Comparison of ENCODE assay signal across 15 cellular contexts in the genomic region with DNA sequence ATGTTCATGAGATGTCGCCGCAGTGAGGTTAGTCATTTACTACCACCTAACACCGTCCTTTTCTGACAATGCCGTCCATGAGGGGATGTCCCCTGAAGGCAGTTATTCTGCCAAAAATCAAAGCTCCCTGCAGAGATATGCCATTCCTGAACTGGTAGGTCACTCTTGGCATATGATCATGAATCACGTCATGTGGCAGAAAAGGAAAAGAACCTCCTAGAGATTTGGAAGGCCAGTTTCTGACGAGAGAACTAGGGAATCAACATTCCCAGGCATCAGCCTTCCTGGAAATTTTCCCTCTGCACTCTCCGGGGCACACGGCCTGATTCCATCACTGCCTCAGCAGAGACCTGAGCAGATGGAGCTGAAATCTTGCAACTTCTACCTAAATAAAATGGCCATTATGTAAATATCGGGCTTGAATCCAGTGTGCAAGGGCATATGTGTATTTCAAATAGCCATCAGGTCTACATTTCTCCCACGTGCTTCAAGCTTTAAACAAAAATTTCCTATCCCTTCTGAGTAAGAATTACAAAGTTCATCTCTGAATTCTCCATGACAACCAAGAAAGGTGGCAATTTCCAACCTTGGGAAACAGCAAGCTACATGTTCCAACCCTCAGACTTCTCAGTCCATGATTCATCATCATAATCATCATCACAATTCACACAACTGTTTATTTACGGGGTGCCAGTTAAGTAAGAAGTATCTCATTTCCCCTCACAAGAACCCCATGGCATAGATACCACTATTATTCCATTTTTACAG. TPM values are rescaled to one million over a fixed set of nuclear protein-coding genes. Genes with fewer than 3 reads are reported as not detected.
A peak's percentile ranks its signal among the peaks of the same experiment; 100 is the strongest.
DNase-seq lines count a peak whose midpoint lies in the region; ATAC-seq, FAIRE-seq and TF ChIP-seq lines count a peak whose summit lies in the region.
"Had no signal": no experiment of that assay in that cellular context is flagged by ENCODE, and none has a peak within 500 bp of the region (broad histone marks: within the 10 kb centered on the region; RNA-seq: fewer than 3 reads in every experiment).

No MANE protein-coding gene starts in this region.

- H3K4me3 ChIP-seq in epithelial cell of proximal tubule (ENCODE audit: low read depth, low read length) (no peak overlapping the region), pancreas (no peak overlapping the region)
- H3K4me3 ChIP-seq: smooth muscle cell had no signal

- intact Hi-C loops in pancreas (cut with DNase I): no loop called here

- 51% methylated on average over 11 of the region's 11 CpGs for WGBS in pancreas, 2 donors

- POLR2A ChIA-PET in WTC11 (lab: Charles Lee): no interaction called here

- DNase-seq in Daoy (ENCODE audit: low read depth) (peak; percentile 94), NCI-H446 (lab: John Stamatoyannopoulos, UW) (peak; percentile 41 to 71), epithelial cell of proximal tubule (ENCODE audit: low read depth) (peak; percentile 32), pancreas (peak in 2 of 6 donors; percentile 9 to 21), WTC11 (ENCODE audit: low spot score) (no peak), NCI-H2029 treated with DMSO at 0.1 percent for 48 hours (lab: John Stamatoyannopoulos, UW) (no peak)
- DNase-seq in T-helper 2 cell treated with Interferon-gamma antibody and Interleukin-4, amounts not matched to agents 5 μg/mL and 100 μg/mL, for 36 hours (ENCODE audit: low spot score): no peak
- DNase-seq: COR-L47; naive thymus-derived CD8-positive, alpha-beta T cell had no signal

- H3K27me3 Mint-ChIP-seq in WTC11 (ENCODE audit: low read depth): no peaks in the 10 kb centered on the region
- no peaks in the 10 kb centered on the region for H3K27me3 Mint-ChIP-seq in T-helper 2 cell treated with Interferon-gamma antibody and Interleukin-4, amounts not matched to agents 5 μg/mL and 100 μg/mL, for 36 hours (ENCODE audit: low read depth)

- CTCF ChIA-PET in WTC11 (lab: Charles Lee): no interaction called here

- TF ChIP-seq CTCF in epithelial cell of proximal tubule (conservative IDR thresholded peaks at IDR 0.05; ENCODE audit: low read depth, low read length) (no peak), pancreas (IDR thresholded peaks at IDR 0.05) (no peak), WTC11 (IDR thresholded peaks at IDR 0.05) (no peak)

- no peak for FAIRE-seq in pancreas (lab: Jason Lieb, UNC)
- FAIRE-seq: islet of Langerhans had no signal

- no peaks in the 10 kb centered on the region for H3K4me1 Mint-ChIP-seq in WTC11
- no peaks in the 10 kb centered on the region for H3K4me1 Mint-ChIP-seq in T-helper 2 cell treated with Interferon-gamma antibody and Interleukin-4, amounts not matched to agents 5 μg/mL and 100 μg/mL, for 36 hours (ENCODE audit: low read depth)
- H3K4me1 Mint-ChIP-seq: naive thymus-derived CD8-positive, alpha-beta T cell had no signal

- no peaks in the 10 kb centered on the region for H3K4me1 ChIP-seq in pancreas

- ATAC-seq in pancreas: peak; percentile 53 to 84 (median 74)
- no peak for ATAC-seq in WTC11
- no peak for ATAC-seq in GM19467 (IDR thresholded peaks at IDR 0.05; ENCODE audit: unreplicated experiment)
- ATAC-seq: naive thymus-derived CD8-positive, alpha-beta T cell had no signal

- H3K9me3 Mint-ChIP-seq in WTC11: no peaks in the 10 kb centered on the region
- H3K9me3 Mint-ChIP-seq in T-helper 2 cell treated with Interferon-gamma antibody and Interleukin-4, amounts not matched to agents 5 μg/mL and 100 μg/mL, for 36 hours: no peaks in the 10 kb centered on the region
- H3K9me3 Mint-ChIP-seq: naive thymus-derived CD8-positive, alpha-beta T cell had no signal

- H3K36me3 Mint-ChIP-seq in WTC11: no peaks in the 10 kb centered on the region
- H3K36me3 Mint-ChIP-seq in T-helper 2 cell treated with Interferon-gamma antibody and Interleukin-4, amounts not matched to agents 5 μg/mL and 100 μg/mL, for 36 hours (ENCODE audit: low read depth): no peaks in the 10 kb centered on the region
- H3K36me3 Mint-ChIP-seq: naive thymus-derived CD8-positive, alpha-beta T cell had no signal

- H3K27me3 ChIP-seq in pancreas: no peaks in the 10 kb centered on the region

- H3K9me3 ChIP-seq in pancreas: no peaks in the 10 kb centered on the region

- H3K36me3 ChIP-seq in pancreas: no peaks in the 10 kb centered on the region

- H3K4me3 Mint-ChIP-seq in WTC11: no peak overlapping the region
- H3K4me3 Mint-ChIP-seq in T-helper 2 cell treated with Interferon-gamma antibody and Interleukin-4, amounts not matched to agents 5 μg/mL and 100 μg/mL, for 36 hours: no peak overlapping the region
- H3K4me3 Mint-ChIP-seq: naive thymus-derived CD8-positive, alpha-beta T cell had no signal

- H3K27ac ChIP-seq in pancreas: peak overlapping the region in 1 of 4 donors; percentile 18
- H3K27ac ChIP-seq: epithelial cell of prostate, HL-60 had no signal

- no peak overlapping the region for H3K27ac Mint-ChIP-seq in WTC11
- H3K27ac Mint-ChIP-seq in T-helper 2 cell treated with Interferon-gamma antibody and Interleukin-4, amounts not matched to agents 5 μg/mL and 100 μg/mL, for 36 hours: no peak overlapping the region
- H3K27ac Mint-ChIP-seq: naive thymus-derived CD8-positive, alpha-beta T cell had no signal

TF ChIP-seq in WTC11, 78 proteins besides CTCF, POLR2A, EP300 and RAD21:
- TF ChIP-seq ZNF219 (CRISPR knock-in tag; IDR thresholded peaks at IDR 0.05; ENCODE audit: borderline replicate concordance): no peak
- TF ChIP-seq, protein P1, sequence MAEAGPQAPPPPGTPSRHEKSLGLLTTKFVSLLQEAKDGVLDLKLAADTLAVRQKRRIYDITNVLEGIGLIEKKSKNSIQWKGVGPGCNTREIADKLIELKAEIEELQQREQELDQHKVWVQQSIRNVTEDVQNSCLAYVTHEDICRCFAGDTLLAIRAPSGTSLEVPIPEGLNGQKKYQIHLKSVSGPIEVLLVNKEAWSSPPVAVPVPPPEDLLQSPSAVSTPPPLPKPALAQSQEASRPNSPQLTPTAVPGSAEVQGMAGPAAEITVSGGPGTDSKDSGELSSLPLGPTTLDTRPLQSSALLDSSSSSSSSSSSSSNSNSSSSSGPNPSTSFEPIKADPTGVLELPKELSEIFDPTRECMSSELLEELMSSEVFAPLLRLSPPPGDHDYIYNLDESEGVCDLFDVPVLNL (CRISPR knock-in tag; IDR thresholded peaks at IDR 0.05; ENCODE audit: borderline replicate concordance, low read depth): no peak
- no peak for TF ChIP-seq SMAD4 (CRISPR knock-in tag; IDR thresholded peaks at IDR 0.05)

RNA-seq across cellular contexts. Expression of a gene that starts 46.5 kb away (rescaled TPM):
- 14.0 and 27.8 TPM in 2 replicates for total RNA-seq in Daoy (2014; rRNA removed; shearing (Covaris generic))
- 0.06 and 0.07 TPM in 2 replicates for total RNA-seq in epithelial cell of proximal tubule
- 1 to 10 TPM in 3 of 6 donors, under 1 TPM in 3; 0.22 to 1.9 (median 1.2) TPM for total RNA-seq in pancreas
- 1 to 10 TPM; 1.2 to 6.8 TPM for polyA plus RNA-seq in pancreas
- 8.9 to 10.0 TPM (median 9.0 TPM) in 3 replicates for total RNA-seq in WTC11 (2021)
- total RNA-seq: naive thymus-derived CD8-positive, alpha-beta T cell; NCI-H460 had no signal

Comparison
In these comparisons a context has a peak if more than half of its experiments do, and no peak if none do; other contexts are left out.
1. DNase-seq: peak in Daoy (single experiment), NCI-H446 (2 of 2) and epithelial cell of proximal tubule (single experiment); none in WTC11 (single experiment), T-helper 2 cell treated with Interferon-gamma antibody and Interleukin-4, amounts not matched to agents 5 μg/mL and 100 μg/mL, for 36 hours (single experiment) and NCI-H2029 treated with DMSO at 0.1 percent for 48 hours (single experiment).
2. ATAC-seq: peak in pancreas (4 of 4); none in WTC11 (single experiment) and GM19467 (single experiment).